In genomic region chr11:6855971-6856542, GRCh38 we compare ENCODE assay signal across 1 cellular context.
TF ChIP-seq lines count a peak whose summit lies in the region.

No MANE protein-coding gene starts in this region.

TF ChIP-seq in SK-N-SH, 30 proteins besides CTCF, POLR2A, EP300 and RAD21 (continued from another document):
- no peak for TF ChIP-seq EZH2phosphoT487 (IDR thresholded peaks at IDR 0.05; ENCODE audit: borderline replicate concordance, low read depth)
- TF ChIP-seq NFIC (IDR thresholded peaks at IDR 0.05; ENCODE audit: borderline replicate concordance) = no peak
- TF ChIP-seq TCF12 (IDR thresholded peaks at IDR 0.05) = no peak
- no peak for TF ChIP-seq SIN3A (IDR thresholded peaks at IDR 0.05; ENCODE audit: borderline replicate concordance, low read depth, low read length)
- TF ChIP-seq YY1 (IDR thresholded peaks at IDR 0.05; ENCODE audit: low read depth) = no peak
- TF ChIP-seq MAX (IDR thresholded peaks at IDR 0.05; ENCODE audit: low read depth) = no peak
